Comparison of ENCODE assay signal across 10 cellular contexts in the genomic region with DNA sequence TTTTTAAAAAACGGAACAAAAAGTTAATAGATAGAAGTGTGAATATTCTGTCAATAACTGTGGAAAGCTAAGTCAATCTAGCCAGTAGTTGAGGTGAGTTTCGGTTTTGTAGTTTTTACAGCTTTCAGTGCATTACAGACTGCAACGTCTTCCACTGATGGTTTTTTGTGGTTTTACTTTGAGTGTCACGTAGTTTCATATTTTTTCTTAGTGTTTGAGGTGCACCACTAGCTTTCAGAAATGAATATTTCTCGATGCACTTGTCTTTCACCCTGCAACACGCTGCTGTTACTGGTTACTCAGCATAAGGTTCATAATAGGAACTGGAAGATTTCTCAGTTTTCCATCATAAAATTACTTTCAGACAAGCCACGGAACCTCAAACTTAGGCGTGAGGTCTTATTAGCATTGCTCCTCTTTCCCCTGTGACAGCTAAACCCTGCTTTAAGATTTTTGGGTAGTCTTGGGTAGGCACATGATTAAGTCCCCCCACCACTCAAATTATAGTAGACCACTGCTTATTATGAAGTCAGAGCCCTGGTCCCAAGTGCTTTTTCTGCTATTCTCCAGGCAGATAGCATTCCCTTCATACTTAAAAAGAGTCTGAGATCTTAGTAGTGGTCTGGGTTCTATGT.
DNase-seq lines count a peak whose midpoint lies in the region; ATAC-seq, FAIRE-seq and TF ChIP-seq lines count a peak whose summit lies in the region.
"Had no signal": no experiment of that assay in that cellular context is flagged by ENCODE, and none has a peak within 500 bp of the region (broad histone marks: within the 10 kb centered on the region; RNA-seq: fewer than 3 reads in every experiment).

No MANE protein-coding gene starts in this region.

- peak; percentile 96 to 97 for TF ChIP-seq EP300 in GM12878 (IDR thresholded peaks at IDR 0.05; ENCODE audit: borderline replicate concordance in 1 of 2, control insufficient read depth in 1 of 2, low read depth in 2 of 2, low read length in 2 of 2)

- H3K27ac ChIP-seq in GM12878 (ENCODE audit: control insufficient read depth, insufficient read depth) = peak overlapping the region; percentile 41
- no peak overlapping the region for H3K27ac ChIP-seq in brain microvascular endothelial cell

- BruUV-seq in GM12878 (replicated peaks; lab: Mats Ljungman, UMichigan) = no TSS peak

- in situ Hi-C loops in GM12878 (cut with MboI) (no loop called here), brain microvascular endothelial cell (cut with HindIII; ENCODE audit: low pct_ligation_motif_present, low sequenced_read_pairs) (no loop called here)

- ATAC-seq in activated CD4-positive, CD25-positive, alpha-beta regulatory T cell treated with anti-CD3 and anti-CD28 coated beads, Interleukin-2, amount 50 U/mL, for 24 hours = peak; percentile 87 to 91
- peak; percentile 95 for ATAC-seq in GM21423 (IDR thresholded peaks at IDR 0.05; ENCODE audit: unreplicated experiment)
- peak; percentile 94 for ATAC-seq in HG03280 (IDR thresholded peaks at IDR 0.05; ENCODE audit: unreplicated experiment)
- peak; percentile 98 for ATAC-seq in GM12878

- peak overlapping the region; percentile 21; the same call in 1 of the 2 replicates for H3K4me2 ChIP-seq in GM12878 (ENCODE audit: control insufficient read depth, insufficient read depth)

- SMC1A ChIA-PET in GM12878 (lab: Charles Lee; ENCODE audit: uncharacterized antibody, unreplicated experiment) = no interaction called here

- H3K4me3 ChIP-seq in GM12878 = no peak overlapping the region
- no peak overlapping the region for H3K4me3 ChIP-seq in brain microvascular endothelial cell (ENCODE audit: low read depth, low read length)

- no peak overlapping the region for H2AFZ ChIP-seq in GM12878 (ENCODE audit: control insufficient read depth, low read depth, low read length)

- no peaks in the 10 kb centered on the region for H4K20me1 ChIP-seq in GM12878 (ENCODE audit: control insufficient read depth, insufficient read depth)

- TF ChIP-seq CTCF in GM12878 (IDR thresholded peaks at IDR 0.05 in 2 of 3, conservative IDR thresholded peaks at IDR 0.05 in 1 of 3; ENCODE audit: control insufficient read depth in 2 of 3, extremely low read depth in 1 of 3, insufficient read depth in 1 of 3, low read depth in 3 of 3, low read length in 3 of 3) (no peak), brain microvascular endothelial cell (IDR thresholded peaks at IDR 0.05; ENCODE audit: low read depth, low read length, missing control alignments) (no peak)

- intact Hi-C loops in GM12878 (cut with micrococcal nuclease; ENCODE audit: unreplicated experiment) = no loop called here

- RAD21 ChIA-PET in GM12878 (lab: Charles Lee; ENCODE audit: unreplicated experiment) = interaction anchor here (1.2 kb wide), 1 partner anchor 365 kb away, joined by 3 read pairs; no protein-coding TSS in a partner anchor

- no peak for TF ChIP-seq POLR2A in GM12878 (IDR thresholded peaks at IDR 0.05; ENCODE audit: low read depth, low read length)

- FAIRE-seq in GM12878 (lab: Jason Lieb, UNC) = peak; percentile 99
- FAIRE-seq: endothelial cell of umbilical vein had no signal

- CTCF ChIA-PET in GM12878 (lab: Yijun Ruan, JAX) = no interaction called here

- WGBS in GM12878 (ENCODE audit: insufficient coverage, insufficient replicate concordance, low lambda C conversion rate, missing lambda C conversion rate) = under 1% methylated on average over 8 of the region's 8 CpGs

- H3K9ac ChIP-seq in GM12878 (ENCODE audit: control insufficient read depth, insufficient read depth, low read length) = no peak overlapping the region

- H3K27me3 ChIP-seq in GM12878 (replicated peaks in 1 of 2; ENCODE audit: control insufficient read depth in 2 of 2, insufficient read depth in 2 of 2, low read length in 1 of 2) = 0 out of 4 replicates have a peak, but pooled peaks cover 0 to under 1% of the 10 kb centered on the region in 2 experiments
- no peaks in the 10 kb centered on the region for H3K27me3 ChIP-seq in brain microvascular endothelial cell (replicated peaks)

- no peak for DNase-seq in activated CD4-positive, CD25-positive, alpha-beta regulatory T cell treated with anti-CD3 and anti-CD28 coated beads, Interleukin-2, amount 50 U/mL, for 72 hours
- peak; percentile 95 for DNase-seq in GM12878 (ENCODE audit: low read depth, low spot score)
- no peak for DNase-seq in NCI-H2196 treated with DMSO at 0.1 percent for 48 hours (lab: John Stamatoyannopoulos, UW; ENCODE audit: unreplicated experiment)
- no peak for DNase-seq in hypothalamus (lab: John Stamatoyannopoulos, UW)
- DNase-seq in brain microvascular endothelial cell = no peak
- DNase-seq: activated B cell treated with CpG ODN at 0.5 μM for 24 hours had no signal

- POLR2A ChIA-PET in GM12878 (lab: Charles Lee) = interaction anchor here (0.6 kb wide), 1 partner anchor 29 kb away, joined by 3 read pairs; no protein-coding TSS in a partner anchor

- TF ChIP-seq RAD21 in GM12878 (IDR thresholded peaks at IDR 0.05; ENCODE audit: insufficient read depth, low read depth, low read length) = no peak

- H3K36me3 ChIP-seq in GM12878 (ENCODE audit: control insufficient read depth in 2 of 2, insufficient read depth in 2 of 2, low read length in 1 of 2) (no peaks in the 10 kb centered on the region), brain microvascular endothelial cell (replicated peaks) (no peaks in the 10 kb centered on the region)

- H3K9me3 ChIP-seq in GM12878 (replicated peaks; ENCODE audit: control insufficient read depth, insufficient read depth, low read length) = peaks cover 2% of the 10 kb centered on the region; the same call in 2 of the 3 replicates

- peaks cover 3% of the 10 kb centered on the region; the same call in 1 of the 2 replicates for H3K4me1 ChIP-seq in GM12878 (ENCODE audit: control insufficient read depth, insufficient read depth, low read length)

- no peaks in the 10 kb centered on the region for H3K79me2 ChIP-seq in GM12878 (ENCODE audit: control insufficient read depth, insufficient read depth, low read length)

TF ChIP-seq in GM12878, 131 proteins besides CTCF, POLR2A, EP300 and RAD21 (continues in another document):
- TF ChIP-seq, protein P1, sequence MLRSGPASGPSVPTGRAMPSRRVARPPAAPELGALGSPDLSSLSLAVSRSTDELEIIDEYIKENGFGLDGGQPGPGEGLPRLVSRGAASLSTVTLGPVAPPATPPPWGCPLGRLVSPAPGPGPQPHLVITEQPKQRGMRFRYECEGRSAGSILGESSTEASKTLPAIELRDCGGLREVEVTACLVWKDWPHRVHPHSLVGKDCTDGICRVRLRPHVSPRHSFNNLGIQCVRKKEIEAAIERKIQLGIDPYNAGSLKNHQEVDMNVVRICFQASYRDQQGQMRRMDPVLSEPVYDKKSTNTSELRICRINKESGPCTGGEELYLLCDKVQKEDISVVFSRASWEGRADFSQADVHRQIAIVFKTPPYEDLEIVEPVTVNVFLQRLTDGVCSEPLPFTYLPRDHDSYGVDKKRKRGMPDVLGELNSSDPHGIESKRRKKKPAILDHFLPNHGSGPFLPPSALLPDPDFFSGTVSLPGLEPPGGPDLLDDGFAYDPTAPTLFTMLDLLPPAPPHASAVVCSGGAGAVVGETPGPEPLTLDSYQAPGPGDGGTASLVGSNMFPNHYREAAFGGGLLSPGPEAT (IDR thresholded peaks at IDR 0.05; ENCODE audit: low read depth) = peak; percentile 97
- TF ChIP-seq SMAD5 (IDR thresholded peaks at IDR 0.05; ENCODE audit: low read depth) (no peak), NRF1 (conservative IDR thresholded peaks at IDR 0.05; ENCODE audit: low read depth, low read length) (no peak), NR2C1 (IDR thresholded peaks at IDR 0.05) (no peak), CBX5 (IDR thresholded peaks at IDR 0.05; ENCODE audit: low read depth) (peak; percentile 79; the same call in 1 of the 2 replicates), RAD51 (IDR thresholded peaks at IDR 0.05) (peak; percentile 58; the same call in 1 of the 2 replicates), NFXL1 (IDR thresholded peaks at IDR 0.05; ENCODE audit: borderline replicate concordance) (no peak), MTA2 (IDR thresholded peaks at IDR 0.05; ENCODE audit: low read depth) (peak; percentile 100), STAT1 (conservative IDR thresholded peaks at IDR 0.05) (no peak)
- TF ChIP-seq, protein P2, sequence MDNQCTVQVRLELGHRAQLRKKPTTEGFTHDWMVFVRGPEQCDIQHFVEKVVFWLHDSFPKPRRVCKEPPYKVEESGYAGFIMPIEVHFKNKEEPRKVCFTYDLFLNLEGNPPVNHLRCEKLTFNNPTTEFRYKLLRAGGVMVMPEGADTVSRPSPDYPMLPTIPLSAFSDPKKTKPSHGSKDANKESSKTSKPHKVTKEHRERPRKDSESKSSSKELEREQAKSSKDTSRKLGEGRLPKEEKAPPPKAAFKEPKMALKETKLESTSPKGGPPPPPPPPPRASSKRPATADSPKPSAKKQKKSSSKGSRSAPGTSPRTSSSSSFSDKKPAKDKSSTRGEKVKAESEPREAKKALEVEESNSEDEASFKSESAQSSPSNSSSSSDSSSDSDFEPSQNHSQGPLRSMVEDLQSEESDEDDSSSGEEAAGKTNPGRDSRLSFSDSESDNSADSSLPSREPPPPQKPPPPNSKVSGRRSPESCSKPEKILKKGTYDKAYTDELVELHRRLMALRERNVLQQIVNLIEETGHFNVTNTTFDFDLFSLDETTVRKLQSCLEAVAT (IDR thresholded peaks at IDR 0.05) = peak; percentile 98
